In the genomic region with DNA sequence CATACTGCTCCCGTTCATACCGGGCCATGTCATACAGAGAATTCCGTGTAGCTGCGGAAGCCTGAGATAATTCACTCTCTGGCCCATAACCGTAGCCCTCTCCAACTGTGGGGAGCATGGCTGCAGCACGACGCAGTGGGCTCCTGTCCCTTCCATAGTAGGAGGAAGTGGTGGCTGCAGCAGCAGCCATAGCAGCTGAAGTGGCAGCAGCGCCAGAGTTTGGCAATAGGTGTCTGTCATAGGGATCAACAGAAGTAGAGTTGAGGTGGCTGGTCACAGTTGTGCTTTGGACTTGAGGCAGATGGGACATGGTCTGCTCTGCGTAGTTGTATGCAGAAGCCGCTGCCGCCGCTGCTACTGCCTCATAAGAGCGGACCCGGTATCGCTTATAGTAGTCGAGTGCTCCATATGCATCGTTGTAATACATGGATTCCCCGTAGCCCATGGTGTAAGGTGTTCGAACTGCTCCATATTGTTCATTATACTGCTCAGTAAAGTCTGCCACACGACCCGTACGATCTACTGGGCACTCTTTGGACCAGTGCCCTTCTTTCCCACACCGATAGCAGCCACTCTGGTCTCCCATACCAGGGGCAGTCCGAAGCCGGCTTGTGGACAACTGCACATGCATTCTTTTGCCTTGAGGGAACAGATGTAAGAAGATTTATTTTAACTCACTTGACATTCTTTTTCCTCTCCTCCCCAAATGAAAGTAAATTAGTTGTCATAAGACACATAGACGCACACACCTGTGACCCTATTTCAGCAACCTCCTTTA, we compare ENCODE assay signal across 1 cellular context.
TF ChIP-seq lines count a peak whose summit lies in the region.

No MANE protein-coding gene starts in this region.

TF ChIP-seq in HepG2, 621 proteins besides CTCF, POLR2A, EP300 and RAD21:
- TF ChIP-seq FOXM1 (CRISPR knock-in tag; IDR thresholded peaks at IDR 0.05) (no peak), NFIC (IDR thresholded peaks at IDR 0.05; ENCODE audit: low read length) (no peak), TFE3 (CRISPR knock-in tag; IDR thresholded peaks at IDR 0.05) (no peak), ZBTB21 (CRISPR knock-in tag; IDR thresholded peaks at IDR 0.05) (no peak), ZNF792 (CRISPR knock-in tag; IDR thresholded peaks at IDR 0.05) (no peak), ZNF737 (CRISPR knock-in tag; IDR thresholded peaks at IDR 0.05; ENCODE audit: borderline replicate concordance) (no peak), ARNT2 (CRISPR knock-in tag; IDR thresholded peaks at IDR 0.05; ENCODE audit: low read depth) (no peak), HMGXB3 (CRISPR knock-in tag; IDR thresholded peaks at IDR 0.05; ENCODE audit: borderline replicate concordance) (no peak), ZNF253 (CRISPR knock-in tag; IDR thresholded peaks at IDR 0.05; ENCODE audit: borderline replicate concordance) (no peak), IRF2 (CRISPR knock-in tag; IDR thresholded peaks at IDR 0.05) (no peak), NFATC3 (CRISPR knock-in tag; IDR thresholded peaks at IDR 0.05) (no peak)
- TF ChIP-seq, protein P1, sequence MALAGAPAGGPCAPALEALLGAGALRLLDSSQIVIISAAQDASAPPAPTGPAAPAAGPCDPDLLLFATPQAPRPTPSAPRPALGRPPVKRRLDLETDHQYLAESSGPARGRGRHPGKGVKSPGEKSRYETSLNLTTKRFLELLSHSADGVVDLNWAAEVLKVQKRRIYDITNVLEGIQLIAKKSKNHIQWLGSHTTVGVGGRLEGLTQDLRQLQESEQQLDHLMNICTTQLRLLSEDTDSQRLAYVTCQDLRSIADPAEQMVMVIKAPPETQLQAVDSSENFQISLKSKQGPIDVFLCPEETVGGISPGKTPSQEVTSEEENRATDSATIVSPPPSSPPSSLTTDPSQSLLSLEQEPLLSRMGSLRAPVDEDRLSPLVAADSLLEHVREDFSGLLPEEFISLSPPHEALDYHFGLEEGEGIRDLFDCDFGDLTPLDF (CRISPR knock-in tag; IDR thresholded peaks at IDR 0.05), result no peak
